Comparison of ENCODE assay signal across 1 cellular context in the genomic region with DNA sequence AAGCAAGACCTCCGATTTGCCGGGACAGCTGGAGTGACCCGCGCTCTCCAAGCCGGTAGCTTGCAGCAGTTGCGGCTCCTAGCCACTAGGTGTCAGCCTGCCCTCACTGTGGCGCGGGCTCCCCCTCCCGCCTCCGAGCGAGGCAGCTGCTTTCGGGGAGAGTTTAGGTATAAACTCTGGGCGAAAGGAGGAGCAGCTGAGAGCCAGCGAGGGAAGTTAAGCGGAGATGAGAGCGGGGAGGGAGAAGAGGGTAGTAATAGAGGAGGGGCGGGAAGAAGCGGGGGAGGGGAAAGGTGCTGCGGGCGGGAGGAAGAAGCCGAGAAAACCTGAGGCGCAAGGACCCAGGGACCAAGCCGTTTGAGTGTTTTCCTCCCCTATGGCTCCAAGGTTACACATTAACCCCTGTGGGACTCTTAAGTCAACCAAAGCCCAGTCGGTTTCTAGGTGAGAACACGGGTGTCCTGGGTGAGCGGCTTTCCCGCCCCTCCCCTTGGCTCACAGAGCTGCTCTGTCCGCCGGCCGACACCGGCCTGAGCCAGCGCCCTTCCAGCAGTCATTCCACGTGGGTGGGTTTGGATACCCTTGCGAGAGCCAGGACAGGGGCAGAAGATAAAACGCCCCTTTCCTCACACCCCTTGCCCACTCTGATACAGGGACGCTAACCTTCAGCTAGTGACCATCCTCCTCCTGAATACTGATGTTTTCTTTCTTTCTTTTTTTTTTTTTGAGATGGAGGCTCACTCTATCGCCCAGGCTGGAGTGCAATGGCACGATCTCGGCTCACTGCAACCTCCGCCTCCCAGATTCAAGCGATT.
TF ChIP-seq lines count a peak whose summit lies in the region.

No MANE protein-coding gene starts in this region.

TF ChIP-seq in WTC11, 78 proteins besides CTCF, POLR2A, EP300 and RAD21 (continued from another document):
- TF ChIP-seq, protein P1, sequence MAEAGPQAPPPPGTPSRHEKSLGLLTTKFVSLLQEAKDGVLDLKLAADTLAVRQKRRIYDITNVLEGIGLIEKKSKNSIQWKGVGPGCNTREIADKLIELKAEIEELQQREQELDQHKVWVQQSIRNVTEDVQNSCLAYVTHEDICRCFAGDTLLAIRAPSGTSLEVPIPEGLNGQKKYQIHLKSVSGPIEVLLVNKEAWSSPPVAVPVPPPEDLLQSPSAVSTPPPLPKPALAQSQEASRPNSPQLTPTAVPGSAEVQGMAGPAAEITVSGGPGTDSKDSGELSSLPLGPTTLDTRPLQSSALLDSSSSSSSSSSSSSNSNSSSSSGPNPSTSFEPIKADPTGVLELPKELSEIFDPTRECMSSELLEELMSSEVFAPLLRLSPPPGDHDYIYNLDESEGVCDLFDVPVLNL (CRISPR knock-in tag; IDR thresholded peaks at IDR 0.05; ENCODE audit: borderline replicate concordance, low read depth), result no peak
